In the genomic region with DNA sequence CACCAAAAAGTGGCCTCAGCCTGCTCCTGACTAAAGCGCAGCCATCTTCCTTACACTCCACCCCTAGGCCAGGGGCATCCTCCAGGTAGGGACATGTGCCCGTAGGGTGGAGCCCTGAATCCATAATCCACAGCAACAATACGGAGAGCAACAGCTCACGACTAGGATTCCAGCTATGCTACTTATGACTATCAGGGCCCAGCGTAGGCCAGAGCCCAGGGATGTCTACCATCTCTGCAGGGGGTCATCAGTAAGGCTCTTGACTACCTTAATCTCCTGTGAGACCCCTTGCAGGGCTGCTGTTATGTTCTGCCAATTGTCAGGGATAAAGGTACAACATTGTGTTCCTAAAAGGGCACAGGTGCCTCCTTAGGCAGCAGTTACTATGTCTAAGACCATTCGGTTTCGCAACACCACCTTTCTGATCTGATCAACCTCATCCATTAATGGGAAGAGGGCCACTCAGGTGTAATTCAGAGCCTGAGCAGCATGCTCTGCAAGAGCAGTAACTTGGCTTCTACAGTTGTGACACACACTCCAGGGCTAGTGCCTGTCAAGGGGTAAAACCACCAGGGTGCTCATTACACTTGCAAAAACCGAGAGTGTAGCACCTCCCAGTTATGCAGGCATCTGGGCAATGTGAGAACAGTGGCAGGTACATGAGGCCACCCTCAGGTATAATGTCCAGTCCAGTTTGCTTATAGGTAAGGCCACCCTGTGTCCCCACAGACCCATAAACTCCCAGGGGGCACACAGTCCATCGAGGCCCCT, we compare ENCODE assay signal across 23 cellular contexts. TPM values are rescaled to one million over a fixed set of nuclear protein-coding genes. Genes with fewer than 3 reads are reported as not detected.
"Had no signal": no experiment of that assay in that cellular context is flagged by ENCODE, and none has a peak within 500 bp of the region (broad histone marks: within the 10 kb centered on the region; RNA-seq: fewer than 3 reads in every experiment).

No MANE protein-coding gene starts in this region.

- H3K36me3 ChIP-seq: vagina had no signal

- H3K4me1 ChIP-seq: vagina had no signal

- DNase-seq: activated CD8-positive, alpha-beta memory T cell treated with anti-CD3 and anti-CD28 coated beads for 24 hours; activated CD8-positive, alpha-beta memory T cell treated with anti-CD3 and anti-CD28 coated beads, Interleukin-2, amount 50 U/mL, for 4 hours; activated T-cell treated with anti-CD3 and anti-CD28 coated beads, Interleukin-2, amount 50 U/mL, for 24 hours; foreskin fibroblast; immature natural killer cell; kidney glomerular epithelial cell; stimulated activated CD4-positive, alpha-beta T cell treated with anti-CD3 and anti-CD28 coated beads, Interleukin-2, amount 100 ng/mL, for 48 hours; stimulated activated CD8-positive, alpha-beta memory T cell treated with anti-CD3 and anti-CD28 coated beads, Interleukin-4, amount 100 ng/mL, for 48 hours; stimulated activated naive B cell treated with anti-CD40 and anti-IgM and Interleukin-4, amounts not matched to agents 10 μg/mL and 1 μg/mL and 100 μg/mL, for 72 hours; T-helper 9 cell; trophoblast cell had no signal

- H3K4me3 Mint-ChIP-seq: activated T-cell treated with anti-CD3 and anti-CD28 coated beads, Interleukin-2, amount 50 U/mL, for 24 hours; activated T-helper 17 cell treated with anti-CD3 and anti-CD28 coated beads, Interleukin-2, amount 50 U/mL, for 72 hours; immature natural killer cell; memory B cell; stimulated activated naive B cell treated with anti-CD40 and anti-IgM and Interleukin-4, amounts not matched to agents 10 μg/mL and 1 μg/mL and 100 μg/mL, for 72 hours had no signal

- H3K4me3 ChIP-seq: vagina had no signal

- FAIRE-seq: endometrium had no signal

- H3K27me3 ChIP-seq: vagina had no signal

- ATAC-seq: activated naive CD4-positive, alpha-beta T cell treated with anti-CD3 and anti-CD28 coated beads, Interleukin-2, amount 50 U/mL, for 72 hours; activated T-helper 17 cell treated with anti-CD3 and anti-CD28 coated beads, Interleukin-2, amount 50 U/mL, for 72 hours; stimulated activated naive B cell treated with anti-CD40 and anti-IgM and Interleukin-4, amounts not matched to agents 10 μg/mL and 1 μg/mL and 100 μg/mL, for 72 hours had no signal

- H3K36me3 Mint-ChIP-seq: activated naive CD4-positive, alpha-beta T cell treated with anti-CD3 and anti-CD28 coated beads, Interleukin-2, amount 50 U/mL, for 72 hours; immature natural killer cell; memory B cell; stimulated activated naive B cell treated with anti-CD40 and anti-IgM and Interleukin-4, amounts not matched to agents 10 μg/mL and 1 μg/mL and 100 μg/mL, for 72 hours had no signal

- H3K9me3 ChIP-seq: vagina had no signal

- H3K27ac Mint-ChIP-seq: activated naive CD4-positive, alpha-beta T cell treated with anti-CD3 and anti-CD28 coated beads, Interleukin-2, amount 50 U/mL, for 72 hours; activated T-cell treated with anti-CD3 and anti-CD28 coated beads, Interleukin-2, amount 50 U/mL, for 24 hours; activated T-helper 17 cell treated with anti-CD3 and anti-CD28 coated beads, Interleukin-2, amount 50 U/mL, for 72 hours; immature natural killer cell; memory B cell; stimulated activated naive B cell treated with anti-CD40 and anti-IgM and Interleukin-4, amounts not matched to agents 10 μg/mL and 1 μg/mL and 100 μg/mL, for 72 hours had no signal

- H3K9me3 Mint-ChIP-seq: activated naive CD4-positive, alpha-beta T cell treated with anti-CD3 and anti-CD28 coated beads, Interleukin-2, amount 50 U/mL, for 72 hours; activated T-cell treated with anti-CD3 and anti-CD28 coated beads, Interleukin-2, amount 50 U/mL, for 24 hours; activated T-helper 17 cell treated with anti-CD3 and anti-CD28 coated beads, Interleukin-2, amount 50 U/mL, for 72 hours; immature natural killer cell; memory B cell; stimulated activated naive B cell treated with anti-CD40 and anti-IgM and Interleukin-4, amounts not matched to agents 10 μg/mL and 1 μg/mL and 100 μg/mL, for 72 hours had no signal

- H3K27me3 Mint-ChIP-seq: activated T-cell treated with anti-CD3 and anti-CD28 coated beads, Interleukin-2, amount 50 U/mL, for 24 hours; activated T-helper 17 cell treated with anti-CD3 and anti-CD28 coated beads, Interleukin-2, amount 50 U/mL, for 72 hours; memory B cell; stimulated activated naive B cell treated with anti-CD40 and anti-IgM and Interleukin-4, amounts not matched to agents 10 μg/mL and 1 μg/mL and 100 μg/mL, for 72 hours had no signal

- H3K27ac ChIP-seq: vagina had no signal

- H3K4me1 Mint-ChIP-seq: activated T-helper 17 cell treated with anti-CD3 and anti-CD28 coated beads, Interleukin-2, amount 50 U/mL, for 72 hours; immature natural killer cell had no signal

RNA-seq across cellular contexts. Expression of a gene that starts 11.0 kb away (rescaled TPM):
- total RNA-seq: epithelial cell of proximal tubule, renal cortical epithelial cell, vagina had no signal

RNA-seq across cellular contexts. Expression of a gene that starts 46.7 kb away (rescaled TPM):
- total RNA-seq: activated naive CD4-positive, alpha-beta T cell treated with anti-CD3 and anti-CD28 coated beads, Interleukin-2, amount 50 U/mL, for 72 hours; activated T-helper 17 cell treated with anti-CD3 and anti-CD28 coated beads, Interleukin-2, amount 50 U/mL, for 72 hours; epithelial cell of proximal tubule; fibroblast of lung; T-helper 1 cell treated with Interleukin-12 subunit alpha and Interleukin-12 subunit beta and Interleukin-4 antibody, amounts not matched to agents 30 ng/mL and 1 ng/mL, for 36 hours; vagina had no signal

RNA-seq across cellular contexts. Expression of a gene that starts 47.3 kb away (rescaled TPM):
- total RNA-seq: cerebellum, epithelial cell of proximal tubule, myocyte, renal cortical epithelial cell, temporal lobe had no signal
